In genomic region chr2:20671036-20671735, GRCh38 we compare ENCODE assay signal across 2 cellular contexts.
TF ChIP-seq lines count a peak whose summit lies in the region.

No MANE protein-coding gene starts in this region.

TF ChIP-seq in SK-N-SH, 30 proteins besides CTCF, POLR2A, EP300 and RAD21:
- TF ChIP-seq USF2 (IDR thresholded peaks at IDR 0.05; ENCODE audit: borderline replicate concordance, low read depth, low read length) (no peak), GATA2 (CRISPR knock-in tag; IDR thresholded peaks at IDR 0.05) (no peak), POLR2AphosphoS5 (IDR thresholded peaks at IDR 0.05; ENCODE audit: low read depth, low read length) (no peak), MAX (IDR thresholded peaks at IDR 0.05; ENCODE audit: low read depth) (no peak), SIN3A (IDR thresholded peaks at IDR 0.05; ENCODE audit: borderline replicate concordance, low read depth, low read length) (no peak), FOSL2 (IDR thresholded peaks at IDR 0.05; ENCODE audit: borderline replicate concordance, low read depth) (no peak)

TF ChIP-seq in SK-N-SH treated with all-trans-retinoic acid at 6 μM for 48 hours, 23 proteins besides CTCF, POLR2A, EP300 and RAD21 (continued from another document):
- TF ChIP-seq POU6F1 (CRISPR knock-in tag; IDR thresholded peaks at IDR 0.05; ENCODE audit: borderline replicate concordance, low read depth) (no peak), RARB (CRISPR knock-in tag; IDR thresholded peaks at IDR 0.05) (no peak), BACH2 (CRISPR knock-in tag; IDR thresholded peaks at IDR 0.05; ENCODE audit: borderline replicate concordance) (no peak), ISL1 (CRISPR knock-in tag; IDR thresholded peaks at IDR 0.05) (no peak), ZNF8 (CRISPR knock-in tag; IDR thresholded peaks at IDR 0.05) (no peak)
